10 cellular contexts compared by ENCODE assay signal in genomic region chr9:33619666-33620404, GRCh38.
A peak's percentile ranks its signal among the peaks of the same experiment; 100 is the strongest.
DNase-seq lines count a peak whose midpoint lies in the region; ATAC-seq and TF ChIP-seq lines count a peak whose summit lies in the region.
"Had no signal": no experiment of that assay in that cellular context is flagged by ENCODE, and none has a peak within 500 bp of the region (broad histone marks: within the 10 kb centered on the region; RNA-seq: fewer than 3 reads in every experiment).

No MANE protein-coding gene starts in this region.

- ATAC-seq in GM18517 (IDR thresholded peaks at IDR 0.05; ENCODE audit: unreplicated experiment) = no peak
- no peak for ATAC-seq in left lung

- H3K4me1 ChIP-seq in left lung = no peaks in the 10 kb centered on the region

- intact Hi-C loops in left lung (cut with DNase I) = no loop called here

- peak; percentile 22 to 30 for DNase-seq in NCI-H526 (lab: John Stamatoyannopoulos, UW)
- DNase-seq in NCI-H526 treated with DMSO at 0.1 percent for 48 hours (lab: John Stamatoyannopoulos, UW) = no peak
- peak; percentile 31 to 65 for DNase-seq in NCI-H1930 (lab: John Stamatoyannopoulos, UW)
- peak; percentile 72 for DNase-seq in brain microvascular endothelial cell
- DNase-seq in non-pigmented ciliary epithelial cell (ENCODE audit: low read depth) = peak; percentile 79
- no peak for DNase-seq in progenitor cell of endocrine pancreas (ENCODE audit: low spot score, unreplicated experiment)
- no peak for DNase-seq in left lung

- peaks cover 34% of the 10 kb centered on the region for H3K27me3 Mint-ChIP-seq in progenitor cell of endocrine pancreas

- no peak overlapping the region for H3K27ac Mint-ChIP-seq in progenitor cell of endocrine pancreas
- H3K27ac Mint-ChIP-seq: T-helper 1 cell treated with Interleukin-12 subunit alpha and Interleukin-12 subunit beta and Interleukin-4 antibody, amounts not matched to agents 30 μg/mL and 1 μg/mL, for 36 hours had no signal

- TF ChIP-seq CTCF in brain microvascular endothelial cell (IDR thresholded peaks at IDR 0.05; ENCODE audit: low read depth, low read length, missing control alignments) (no peak), progenitor cell of endocrine pancreas (IDR thresholded peaks at IDR 0.05; ENCODE audit: unreplicated experiment) (no peak), left lung (IDR thresholded peaks at IDR 0.05) (no peak)

- H3K4me1 Mint-ChIP-seq in progenitor cell of endocrine pancreas (ENCODE audit: low read depth) = peaks cover 1% of the 10 kb centered on the region

- H3K9me3 ChIP-seq in left lung = no peaks in the 10 kb centered on the region
- H3K9me3 ChIP-seq: BLaER1 treated with 17β-estradiol and CSF1 and Interleukin-3, amounts not matched to agents 10 nM and 100 nM had no signal

- H3K36me3 Mint-ChIP-seq in progenitor cell of endocrine pancreas (ENCODE audit: insufficient read depth) = no peaks in the 10 kb centered on the region

- no peaks in the 10 kb centered on the region for H3K36me3 ChIP-seq in brain microvascular endothelial cell (replicated peaks)
- no peaks in the 10 kb centered on the region for H3K36me3 ChIP-seq in left lung
- H3K36me3 ChIP-seq: BLaER1 treated with 17β-estradiol and CSF1 and Interleukin-3, amounts not matched to agents 10 nM and 100 nM had no signal

- H3K27ac ChIP-seq in brain microvascular endothelial cell (no peak overlapping the region), left lung (no peak overlapping the region)

- H3K4me3 Mint-ChIP-seq in progenitor cell of endocrine pancreas (ENCODE audit: low read depth) = no peak overlapping the region
- H3K4me3 Mint-ChIP-seq: T-helper 1 cell treated with Interleukin-12 subunit alpha and Interleukin-12 subunit beta and Interleukin-4 antibody, amounts not matched to agents 30 μg/mL and 1 μg/mL, for 36 hours had no signal

- H3K4me3 ChIP-seq in brain microvascular endothelial cell (ENCODE audit: low read depth, low read length) = no peak overlapping the region
- no peak overlapping the region for H3K4me3 ChIP-seq in left lung
- H3K4me3 ChIP-seq: BLaER1 treated with 17β-estradiol and CSF1 and Interleukin-3, amounts not matched to agents 10 nM and 100 nM had no signal

- no peaks in the 10 kb centered on the region for H3K9me3 Mint-ChIP-seq in progenitor cell of endocrine pancreas (ENCODE audit: low read depth)
- H3K9me3 Mint-ChIP-seq: T-helper 1 cell treated with Interleukin-12 subunit alpha and Interleukin-12 subunit beta and Interleukin-4 antibody, amounts not matched to agents 30 μg/mL and 1 μg/mL, for 36 hours had no signal

- H3K27me3 ChIP-seq in brain microvascular endothelial cell (replicated peaks) (no peaks in the 10 kb centered on the region), left lung (peaks cover 0 to 23% of the 10 kb centered on the region in 2 donors)
- H3K27me3 ChIP-seq: BLaER1 treated with 17β-estradiol and CSF1 and Interleukin-3, amounts not matched to agents 10 nM and 100 nM had no signal

- in situ Hi-C loops in brain microvascular endothelial cell (cut with HindIII; ENCODE audit: low pct_ligation_motif_present, low sequenced_read_pairs) = no loop called here

Comparison
In these comparisons a context has a peak if more than half of its experiments do, and no peak if none do; other contexts are left out.
1. DNase-seq: peak in NCI-H526 (2 of 2), NCI-H1930 (2 of 2), brain microvascular endothelial cell (single experiment) and non-pigmented ciliary epithelial cell (single experiment); none in NCI-H526 treated with DMSO at 0.1 percent for 48 hours (single experiment), progenitor cell of endocrine pancreas (single experiment) and left lung (0 of 2).